Comparison of ENCODE assay signal across 18 cellular contexts in the genomic region with DNA sequence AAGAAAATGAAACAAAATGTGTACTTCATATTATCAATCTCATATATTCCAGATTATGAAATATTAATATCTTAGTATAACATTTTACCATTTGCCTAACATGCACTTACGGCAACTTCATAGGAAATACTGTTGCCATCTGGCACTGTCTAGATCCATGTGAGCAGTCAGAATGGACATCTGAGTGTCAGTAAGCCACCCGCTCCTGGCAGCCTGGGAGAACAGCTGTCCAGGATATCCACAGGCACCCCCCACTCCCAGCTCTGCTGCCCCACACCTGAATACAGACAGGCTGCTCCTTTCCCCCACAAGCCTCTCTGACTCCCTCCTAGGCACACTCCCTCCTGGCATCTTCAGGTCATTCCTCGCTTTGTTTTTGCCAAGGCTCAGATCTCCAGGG.
DNase-seq lines count a peak whose midpoint lies in the region; ATAC-seq and TF ChIP-seq lines count a peak whose summit lies in the region.
"Had no signal": no experiment of that assay in that cellular context is flagged by ENCODE, and none has a peak within 500 bp of the region (broad histone marks: within the 10 kb centered on the region; RNA-seq: fewer than 3 reads in every experiment).

No MANE protein-coding gene starts in this region.

- no peaks in the 10 kb centered on the region for H3K36me3 ChIP-seq in SJCRH30
- H3K36me3 ChIP-seq in gastrocnemius medialis = no peaks in the 10 kb centered on the region
- no peaks in the 10 kb centered on the region for H3K36me3 ChIP-seq in H7 (replicated peaks; ENCODE audit: control insufficient read depth, insufficient read depth, low read length)

- intact Hi-C loops in left ventricle myocardium superior (cut with micrococcal nuclease) (no loop called here), gastrocnemius medialis (cut with DNase I; ENCODE audit: low total_unique reads) (no loop called here)

- in situ Hi-C loops in gastrocnemius medialis (cut with MboI; ENCODE audit: low sequenced_read_pairs in 4 of 4) = no loop called here

- no peak for TF ChIP-seq CTCF in gastrocnemius medialis (IDR thresholded peaks at IDR 0.05 in 4 of 5, conservative IDR thresholded peaks at IDR 0.05 in 1 of 5)

- H3K4me3 ChIP-seq in SJCRH30 = no peak overlapping the region
- H3K4me3 ChIP-seq in gastrocnemius medialis = no peak overlapping the region
- H3K4me3 ChIP-seq in H7 (ENCODE audit: insufficient read depth, low read depth, low read length) = no peak overlapping the region
- H3K4me3 ChIP-seq: GM23248 had no signal

- ATAC-seq in left ventricle myocardium superior = no peak
- ATAC-seq in gastrocnemius medialis = peak; percentile 87 to 89
- no peak for ATAC-seq in HG03025 (IDR thresholded peaks at IDR 0.05; ENCODE audit: low FRiP score, unreplicated experiment)
- ATAC-seq: HCT116, Panc1 had no signal

- DNase-seq in DMS 273 treated with DMSO at 0.1 percent for 48 hours (lab: John Stamatoyannopoulos, UW) (peak; percentile 59), SJCRH30 (peak; percentile 3 to 13), left ventricle myocardium superior (peak; percentile 30), gastrocnemius medialis (peak; percentile 46 to 67), H7 (no peak)
- DNase-seq in activated CD8-positive, alpha-beta memory T cell treated with anti-CD3 and anti-CD28 coated beads, Interleukin-2, amount 50 U/mL, for 4 hours = no peak
- DNase-seq: ACHN, COR-L47, DMS79, GM23248, Kasumi-1, NCI-H1930, NCI-H446 treated with DMSO at 0.1 percent for 48 hours, SK-N-SH had no signal

- H3K27me3 ChIP-seq in SJCRH30 (no peaks in the 10 kb centered on the region), gastrocnemius medialis (no peaks in the 10 kb centered on the region), H7 (ENCODE audit: control insufficient read depth, insufficient read depth, low read length) (no peaks in the 10 kb centered on the region)

- H3K9me3 ChIP-seq in SJCRH30 (replicated peaks) = no peaks in the 10 kb centered on the region
- no peaks in the 10 kb centered on the region for H3K9me3 ChIP-seq in gastrocnemius medialis
- H3K9me3 ChIP-seq: SK-N-SH had no signal

- no peaks in the 10 kb centered on the region for H3K4me1 ChIP-seq in SJCRH30
- H3K4me1 ChIP-seq in gastrocnemius medialis = peaks cover 10 to 15% of the 10 kb centered on the region in 2 donors

- no peak for TF ChIP-seq POLR2A in gastrocnemius medialis (IDR thresholded peaks at IDR 0.05)

- H3K27ac ChIP-seq in SJCRH30 (no peak overlapping the region), gastrocnemius medialis (peak overlapping the region in 3 of 4 donors; percentile 1 to 40 (median 4))
- H3K27ac ChIP-seq: GM23248, HL-60 had no signal

Comparison
In these comparisons a context has a peak if more than half of its experiments do, and no peak if none do; other contexts are left out.
1. DNase-seq: peak in DMS 273 treated with DMSO at 0.1 percent for 48 hours (single experiment), SJCRH30 (2 of 2), left ventricle myocardium superior (single experiment) and gastrocnemius medialis (2 of 2); none in H7 (single experiment) and activated CD8-positive, alpha-beta memory T cell treated with anti-CD3 and anti-CD28 coated beads, Interleukin-2, amount 50 U/mL, for 4 hours (single experiment).
2. ATAC-seq: peak in gastrocnemius medialis (2 of 2); none in left ventricle myocardium superior (single experiment) and HG03025 (single experiment).